In genomic region chr5:142206801-142207200, GRCh38 we compare ENCODE assay signal across 20 cellular contexts.
DNase-seq lines count a peak whose midpoint lies in the region; ATAC-seq and TF ChIP-seq lines count a peak whose summit lies in the region.
"Had no signal": no experiment of that assay in that cellular context is flagged by ENCODE, and none has a peak within 500 bp of the region (broad histone marks: within the 10 kb centered on the region; RNA-seq: fewer than 3 reads in every experiment).

No MANE protein-coding gene starts in this region.

- no peak for ATAC-seq in GM18907 (IDR thresholded peaks at IDR 0.05; ENCODE audit: unreplicated experiment)
- ATAC-seq in GM21529 (IDR thresholded peaks at IDR 0.05; ENCODE audit: unreplicated experiment): no peak
- ATAC-seq: activated CD8-positive, alpha-beta memory T cell treated with anti-CD3 and anti-CD28 coated beads, Interleukin-2, amount 10 ng/mL, durations not matched to agents 7 days and 5 days; natural killer cell; stimulated activated naive CD8-positive, alpha-beta T cell treated with anti-CD3 and anti-CD28 coated beads, Interleukin-15, Interleukin-2, amounts not matched to agents 100 U/mL and 50 U/mL, for 24 hours had no signal

- H3K4me2 ChIP-seq in KMS-11: no peak overlapping the region
- no peak overlapping the region for H3K4me2 ChIP-seq in neural progenitor cell

- no peak overlapping the region for H3K4me3 Mint-ChIP-seq in neural progenitor cell
- H3K4me3 Mint-ChIP-seq: activated CD8-positive, alpha-beta memory T cell treated with anti-CD3 and anti-CD28 coated beads, Interleukin-2, amount 10 ng/mL, durations not matched to agents 7 days and 5 days; memory B cell; natural killer cell; T-helper 1 cell treated with Interleukin-12 subunit alpha and Interleukin-12 subunit beta and Interleukin-4 antibody, amounts not matched to agents 30 μg/mL and 1 μg/mL, for 36 hours had no signal

- peaks cover 8% of the 10 kb centered on the region for H3K27me3 Mint-ChIP-seq in neural progenitor cell (ENCODE audit: insufficient read depth, low read depth)

- no peaks in the 10 kb centered on the region for H3K4me1 ChIP-seq in KMS-11 (ENCODE audit: low read depth, poor library complexity, severe bottlenecking)
- no peaks in the 10 kb centered on the region for H3K4me1 ChIP-seq in neural progenitor cell
- H3K4me1 ChIP-seq: prostate gland had no signal

- no peaks in the 10 kb centered on the region for H3F3A ChIP-seq in neural progenitor cell (ENCODE audit: low read depth)

- no peaks in the 10 kb centered on the region for H4K20me1 ChIP-seq in KMS-11 (ENCODE audit: insufficient read depth)
- no peaks in the 10 kb centered on the region for H4K20me1 ChIP-seq in neural progenitor cell (ENCODE audit: low read depth)

- H2AFZ ChIP-seq in KMS-11 (ENCODE audit: low read depth) (no peak overlapping the region), neural progenitor cell (replicated peaks) (no peak overlapping the region)

- TF ChIP-seq CTCF in KMS-11 (conservative IDR thresholded peaks at IDR 0.05; ENCODE audit: low read depth, low read length) (0 out of 2 replicates have a peak, but pooled peaks have one; percentile 23), neural progenitor cell (IDR thresholded peaks at IDR 0.05) (peak; percentile 6)

- no peaks in the 10 kb centered on the region for H3K27me3 ChIP-seq in KMS-11 (ENCODE audit: insufficient read depth, low read depth)
- no peaks in the 10 kb centered on the region for H3K27me3 ChIP-seq in neural progenitor cell

- H3K9me3 Mint-ChIP-seq in neural progenitor cell: no peaks in the 10 kb centered on the region
- H3K9me3 Mint-ChIP-seq: memory B cell; natural killer cell; T-helper 1 cell treated with Interleukin-12 subunit alpha and Interleukin-12 subunit beta and Interleukin-4 antibody, amounts not matched to agents 30 μg/mL and 1 μg/mL, for 36 hours had no signal

- H3K79me2 ChIP-seq in KMS-11 (ENCODE audit: insufficient read depth, low read depth) (no peaks in the 10 kb centered on the region), neural progenitor cell (ENCODE audit: low read depth) (no peaks in the 10 kb centered on the region)

- no peaks in the 10 kb centered on the region for H3K9me3 ChIP-seq in neural progenitor cell (ENCODE audit: low read depth)
- H3K9me3 ChIP-seq: prostate gland had no signal

- in situ Hi-C loops in SK-MEL-5 (cut with HindIII; ENCODE audit: low pct_unique_long_range_greater_than_20kb, low sequenced_read_pairs): no loop called here

- H3K36me3 ChIP-seq in KMS-11 (ENCODE audit: insufficient read depth): no peaks in the 10 kb centered on the region
- H3K36me3 ChIP-seq in neural progenitor cell: no peaks in the 10 kb centered on the region
- H3K36me3 ChIP-seq: prostate gland had no signal

- H3K9ac ChIP-seq in KMS-11 (no peak overlapping the region), neural progenitor cell (no peak overlapping the region)

- H3K4me1 Mint-ChIP-seq in neural progenitor cell: peaks cover 6% of the 10 kb centered on the region
- H3K4me1 Mint-ChIP-seq: activated CD8-positive, alpha-beta memory T cell treated with anti-CD3 and anti-CD28 coated beads, Interleukin-2, amount 10 ng/mL, durations not matched to agents 7 days and 5 days; memory B cell; natural killer cell had no signal

- no peaks in the 10 kb centered on the region for H3K36me3 Mint-ChIP-seq in neural progenitor cell
- H3K36me3 Mint-ChIP-seq: activated CD8-positive, alpha-beta memory T cell treated with anti-CD3 and anti-CD28 coated beads, Interleukin-2, amount 10 ng/mL, durations not matched to agents 7 days and 5 days; memory B cell; natural killer cell had no signal

- H3K27ac ChIP-seq in KMS-11 (no peak overlapping the region), neural progenitor cell (no peak overlapping the region)
- H3K27ac ChIP-seq: prostate gland had no signal

- H3K4me3 ChIP-seq in KMS-11 (IDR thresholded peaks at IDR 0.05; ENCODE audit: insufficient read depth, low read depth, low read length): no peak overlapping the region
- H3K4me3 ChIP-seq in neural progenitor cell: no peak overlapping the region
- H3K4me3 ChIP-seq: prostate gland had no signal

- H3K27ac Mint-ChIP-seq in neural progenitor cell: no peak overlapping the region
- H3K27ac Mint-ChIP-seq: activated CD8-positive, alpha-beta memory T cell treated with anti-CD3 and anti-CD28 coated beads, Interleukin-2, amount 10 ng/mL, durations not matched to agents 7 days and 5 days; memory B cell; natural killer cell; T-helper 1 cell treated with Interleukin-12 subunit alpha and Interleukin-12 subunit beta and Interleukin-4 antibody, amounts not matched to agents 30 μg/mL and 1 μg/mL, for 36 hours had no signal

- DNase-seq in DMS53 (lab: John Stamatoyannopoulos, UW) (peak; percentile 37), DMS53 treated with DMSO at 0.1 percent for 48 hours (lab: John Stamatoyannopoulos, UW; ENCODE audit: unreplicated experiment) (no peak), SK-MEL-5 (ENCODE audit: low read depth, low spot score) (peak; percentile 65), neural progenitor cell (ENCODE audit: low spot score) (no peak), hippocampal formation (lab: John Stamatoyannopoulos, UW) (no peak)
- DNase-seq: activated CD8-positive, alpha-beta memory T cell treated with anti-CD3 and anti-CD28 coated beads, Interleukin-2, amount 10 ng/mL, durations not matched to agents 7 days and 5 days; activated effector memory CD4-positive, alpha-beta T cell treated with Interleukin-2 at 50 U/mL for 16 hours; amygdala; natural killer cell; NCI-H1930; NCI-H524 treated with DMSO at 0.1 percent for 48 hours; stimulated activated CD4-positive, alpha-beta T cell treated with anti-CD3 and anti-CD28 coated beads, Interleukin-15, amount 100 ng/mL, for 24 hours; stimulated activated naive CD8-positive, alpha-beta T cell treated with anti-CD3 and anti-CD28 coated beads, Interleukin-15, Interleukin-2, amounts not matched to agents 100 U/mL and 50 U/mL, for 24 hours; trophoblast cell had no signal

Comparison
In these comparisons a context has a peak if more than half of its experiments do, and no peak if none do; other contexts are left out.
1. DNase-seq: peak in DMS53 (single experiment) and SK-MEL-5 (single experiment); none in DMS53 treated with DMSO at 0.1 percent for 48 hours (single experiment), neural progenitor cell (single experiment) and hippocampal formation (0 of 2).